8 cellular contexts compared by ENCODE assay signal in the genomic region with DNA sequence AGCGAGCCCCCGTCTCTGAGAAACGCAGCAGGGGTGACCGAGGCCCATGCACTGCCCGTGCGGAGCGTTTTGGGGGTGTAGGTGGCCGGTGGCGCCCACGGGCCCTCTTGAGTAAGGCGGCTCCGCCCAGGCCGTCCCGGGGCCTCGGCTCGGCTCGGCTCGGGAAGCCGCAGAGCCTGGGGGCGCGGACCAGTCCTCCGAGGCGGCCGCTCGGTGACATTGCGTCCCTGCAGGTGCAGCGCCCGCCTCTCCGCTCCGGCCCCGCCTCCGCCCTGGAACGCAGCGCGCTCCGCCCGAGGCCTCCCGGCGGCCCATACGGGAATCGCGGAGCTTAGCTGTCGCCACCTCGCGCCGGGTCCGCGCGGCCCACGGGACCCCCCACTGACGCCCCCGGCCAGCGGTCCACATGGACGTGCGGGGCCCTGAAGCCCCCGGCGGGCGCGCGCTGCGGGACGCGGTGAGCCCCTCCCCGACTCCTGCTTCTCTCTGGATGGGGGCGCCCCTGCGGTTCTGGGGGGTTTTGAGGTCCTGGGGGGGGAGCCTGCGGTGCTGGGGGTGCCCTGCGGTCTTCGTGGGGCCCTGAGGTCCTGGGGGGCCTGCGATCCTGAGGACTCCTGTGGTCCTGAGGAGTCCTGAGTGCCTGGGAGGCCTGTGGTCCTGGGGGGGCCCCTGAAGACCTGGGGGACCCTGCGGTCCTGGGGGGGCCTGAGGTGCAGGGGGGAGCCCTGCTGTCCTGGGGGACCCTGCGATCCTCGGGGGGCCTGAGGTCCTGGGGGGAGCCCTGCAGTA. TPM values are rescaled to one million over a fixed set of nuclear protein-coding genes. Genes with fewer than 3 reads are reported as not detected.
A peak's percentile ranks its signal among the peaks of the same experiment; 100 is the strongest.
DNase-seq lines count a peak whose midpoint lies in the region; ATAC-seq and TF ChIP-seq lines count a peak whose summit lies in the region.

A gene (plus strand): TSS at position 314 of the 789 bp plus-strand sequence. CDS start 93 bp downstream, at position 407.

- H3K36me3 ChIP-seq in ES-I3 (ENCODE audit: insufficient read depth, low read length): no peaks in the 10 kb centered on the region

- peaks cover 18% of the 10 kb centered on the region for H3K4me1 ChIP-seq in ES-I3 (ENCODE audit: insufficient read depth, low read length)

- ATAC-seq in GM21528 (IDR thresholded peaks at IDR 0.05; ENCODE audit: low FRiP score, unreplicated experiment): peak; percentile 82

- TF ChIP-seq CTCF in WI38 (IDR thresholded peaks at IDR 0.05; ENCODE audit: low read depth, low read length): no peak

- H3K9me3 ChIP-seq in ES-I3 (ENCODE audit: control insufficient read depth, insufficient read depth, low read length): no peaks in the 10 kb centered on the region

- H3K9ac ChIP-seq in ES-I3 (ENCODE audit: low read depth, low read length): peak within 1 kb of the TSS; percentile 44

- no peak for DNase-seq in Jurkat, Clone E6-1 (ENCODE audit: low read depth, low spot score)
- DNase-seq in cerebellar cortex (ENCODE audit: low spot score) (peak; percentile 55), kidney tubule cell (ENCODE audit: low spot score) (peak; percentile 83), GDM1 (lab: John Stamatoyannopoulos, UW) (no peak)
- DNase-seq in stimulated activated CD4-positive, alpha-beta T cell treated with anti-CD3 and anti-CD28 coated beads, Interleukin-4, amount 100 ng/mL, for 1 hour: peak; percentile 63

- H3K4me3 ChIP-seq in Jurkat, Clone E6-1 (ENCODE audit: low read length): peak within 1 kb of the TSS; percentile 45
- peak within 1 kb of the TSS; percentile 73 for H3K4me3 ChIP-seq in WI38 (ENCODE audit: low read depth, low read length)

RNA-seq across cellular contexts. Expression of the gene that starts here (rescaled TPM):
- 2.9 TPM for polyA plus RNA-seq in Jurkat, Clone E6-1 (2012; ENCODE audit: insufficient read depth, insufficient read length)

Comparison
In these comparisons a context has a peak if more than half of its experiments do, and no peak if none do; other contexts are left out.
1. DNase-seq: peak in cerebellar cortex (single experiment), kidney tubule cell (single experiment) and stimulated activated CD4-positive, alpha-beta T cell treated with anti-CD3 and anti-CD28 coated beads, Interleukin-4, amount 100 ng/mL, for 1 hour (single experiment); none in Jurkat, Clone E6-1 (single experiment) and GDM1 (single experiment).